ENCODE assay signal across 20 cellular contexts in the genomic region with DNA sequence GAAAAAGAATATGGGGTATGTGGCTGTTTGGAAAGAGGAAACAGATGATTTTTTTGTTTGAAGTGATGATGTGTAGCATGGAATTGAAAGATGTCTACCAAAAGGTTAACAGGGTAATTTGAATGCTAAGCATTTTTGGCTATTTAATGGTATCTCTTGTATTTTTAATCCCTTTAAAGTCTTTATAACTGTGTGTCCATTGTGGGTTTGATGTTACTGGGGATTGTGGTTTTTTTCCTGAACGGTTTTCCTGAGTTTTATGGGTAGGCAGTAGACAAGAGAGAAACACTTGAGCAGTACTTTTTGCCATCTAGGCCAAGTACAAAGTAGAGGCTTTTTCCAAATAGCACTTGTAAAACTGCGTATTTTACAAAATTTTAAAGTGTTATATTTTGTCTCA.
DNase-seq lines count a peak whose midpoint lies in the region; ATAC-seq, FAIRE-seq and TF ChIP-seq lines count a peak whose summit lies in the region.
"Had no signal": no experiment of that assay in that cellular context is flagged by ENCODE, and none has a peak within 500 bp of the region (broad histone marks: within the 10 kb centered on the region; RNA-seq: fewer than 3 reads in every experiment).

No MANE protein-coding gene starts in this region.

- H3K4me2 ChIP-seq in astrocyte (ENCODE audit: low read length) = no peak overlapping the region

- DNase-seq in CD4-positive, CD25-positive, alpha-beta regulatory T cell = no peak
- DNase-seq in astrocyte (ENCODE audit: low read depth) (no peak), esophagus squamous epithelium (lab: John Stamatoyannopoulos, UW) (no peak), BE2C (no peak), kidney glomerular epithelial cell (lab: John Stamatoyannopoulos, UW) (no peak)
- DNase-seq: GOT3, Kasumi-1, NCI-H2171 treated with DMSO at 0.1 percent for 48 hours, SHP77 treated with DMSO at 0.1 percent for 48 hours, spleen, T-helper 2 cell had no signal

- H3K9me3 Mint-ChIP-seq in CD4-positive, CD25-positive, alpha-beta regulatory T cell = no peaks in the 10 kb centered on the region
- H3K9me3 Mint-ChIP-seq in IgD-negative memory B cell (no peaks in the 10 kb centered on the region), astrocyte (ENCODE audit: unreplicated experiment) (no peaks in the 10 kb centered on the region)
- H3K9me3 Mint-ChIP-seq: activated T-helper 1 cell treated with anti-CD3 and anti-CD28 coated beads, Interleukin-12 subunit alpha, Interleukin-12 subunit beta, Interleukin-2, Interleukin-4 antibody, amounts not matched to agents 30 ng/mL and 10 ng/mL and 1 ng/mL, durations not matched to agents 14 hours and 24 hours and 36 hours had no signal

- intact Hi-C loops in esophagus squamous epithelium (cut with DNase I) = no loop called here

- H3K9ac ChIP-seq in astrocyte (ENCODE audit: low read length) = no peak overlapping the region

- H3K27ac Mint-ChIP-seq in CD4-positive, CD25-positive, alpha-beta regulatory T cell = peak overlapping the region; percentile 19 to 81 (median 61)
- H3K27ac Mint-ChIP-seq in IgD-negative memory B cell = peak overlapping the region; percentile 61 to 89 (median 63)
- peak overlapping the region; percentile 34 for H3K27ac Mint-ChIP-seq in astrocyte (ENCODE audit: unreplicated experiment)
- H3K27ac Mint-ChIP-seq: activated T-helper 1 cell treated with anti-CD3 and anti-CD28 coated beads, Interleukin-12 subunit alpha, Interleukin-12 subunit beta, Interleukin-2, Interleukin-4 antibody, amounts not matched to agents 30 ng/mL and 10 ng/mL and 1 ng/mL, durations not matched to agents 14 hours and 24 hours and 36 hours had no signal

- H3K4me3 Mint-ChIP-seq in CD4-positive, CD25-positive, alpha-beta regulatory T cell = peak overlapping the region; percentile 0 to 63 (median 42)
- H3K4me3 Mint-ChIP-seq in IgD-negative memory B cell (peak overlapping the region in 3 of 4 donors; percentile 16 to 79 (median 67)), astrocyte (ENCODE audit: unreplicated experiment) (no peak overlapping the region)
- H3K4me3 Mint-ChIP-seq: activated T-helper 1 cell treated with anti-CD3 and anti-CD28 coated beads, Interleukin-12 subunit alpha, Interleukin-12 subunit beta, Interleukin-2, Interleukin-4 antibody, amounts not matched to agents 30 ng/mL and 10 ng/mL and 1 ng/mL, durations not matched to agents 14 hours and 24 hours and 36 hours had no signal

- no peaks in the 10 kb centered on the region for H3K9me3 ChIP-seq in CD4-positive, CD25-positive, alpha-beta regulatory T cell (ENCODE audit: control insufficient read depth in 2 of 2, low read length in 2 of 2)
- H3K9me3 ChIP-seq in astrocyte (ENCODE audit: insufficient read depth, low read depth, low read length) (no peaks in the 10 kb centered on the region), neutrophil (no peaks in the 10 kb centered on the region), esophagus squamous epithelium (no peaks in the 10 kb centered on the region), BE2C (no peaks in the 10 kb centered on the region)
- H3K9me3 ChIP-seq: breast epithelium, spleen, suprapubic skin had no signal

- FAIRE-seq in astrocyte (lab: Jason Lieb, UNC) = no peak
- FAIRE-seq: D721Med, frontal cortex, G401.6 had no signal

- H4K20me1 ChIP-seq in astrocyte (ENCODE audit: insufficient read depth, low read length) = peaks cover 95% of the 10 kb centered on the region

- no peak for ATAC-seq in CD4-positive, CD25-positive, alpha-beta regulatory T cell (ENCODE audit: low read depth in 2 of 2)

- H3K36me3 Mint-ChIP-seq in CD4-positive, CD25-positive, alpha-beta regulatory T cell = peaks cover 18% of the 10 kb centered on the region
- H3K36me3 Mint-ChIP-seq in IgD-negative memory B cell (peaks cover 2% of the 10 kb centered on the region), astrocyte (ENCODE audit: low read depth, unreplicated experiment) (no peaks in the 10 kb centered on the region)

- H3K4me1 ChIP-seq in CD4-positive, CD25-positive, alpha-beta regulatory T cell (ENCODE audit: control insufficient read depth, insufficient read depth, low read length, poor library complexity, severe bottlenecking) = peaks cover 78% of the 10 kb centered on the region
- H3K4me1 ChIP-seq in astrocyte (ENCODE audit: insufficient read depth, low read length) (peaks cover 21% of the 10 kb centered on the region), neutrophil (ENCODE audit: control insufficient read depth in 1 of 2, insufficient read depth in 1 of 2, low read depth in 1 of 2, low read length in 1 of 2) (peaks cover 11 to 23% of the 10 kb centered on the region in 2 experiments), esophagus squamous epithelium (peaks cover 9 to 95% (median 45%) of the 10 kb centered on the region in 3 donors), BE2C (no peaks in the 10 kb centered on the region)

- 70 to 71% methylated on average over 2 of the region's 2 CpGs for WGBS in esophagus squamous epithelium, 2 donors

- TF ChIP-seq POLR2A in esophagus squamous epithelium (IDR thresholded peaks at IDR 0.05) = no peak

- H3K79me2 ChIP-seq in astrocyte (ENCODE audit: insufficient read depth, low read length) = peaks cover 99% of the 10 kb centered on the region

- H2AFZ ChIP-seq in astrocyte (ENCODE audit: low read depth, low read length) = no peak overlapping the region

- peaks cover 20% of the 10 kb centered on the region for H3K36me3 ChIP-seq in CD4-positive, CD25-positive, alpha-beta regulatory T cell (ENCODE audit: control insufficient read depth, insufficient read depth, low read length)
- no peaks in the 10 kb centered on the region for H3K36me3 ChIP-seq in astrocyte (ENCODE audit: insufficient read depth, low read length)
- H3K36me3 ChIP-seq in neutrophil = no peaks in the 10 kb centered on the region
- peaks cover 0 to 10% (median 0%) of the 10 kb centered on the region in 3 donors for H3K36me3 ChIP-seq in esophagus squamous epithelium
- H3K36me3 ChIP-seq in BE2C = no peaks in the 10 kb centered on the region
- H3K36me3 ChIP-seq: breast epithelium, suprapubic skin had no signal

- no peak for TF ChIP-seq CTCF in astrocyte (IDR thresholded peaks at IDR 0.05; ENCODE audit: insufficient read depth, low read depth, low read length)
- TF ChIP-seq CTCF in neutrophil (IDR thresholded peaks at IDR 0.05) = no peak
- no peak for TF ChIP-seq CTCF in esophagus squamous epithelium (IDR thresholded peaks at IDR 0.05)
- TF ChIP-seq CTCF in BE2C (IDR thresholded peaks at IDR 0.05; ENCODE audit: low read depth, low read length) = no peak

- no peak overlapping the region for H3K27ac ChIP-seq in CD4-positive, CD25-positive, alpha-beta regulatory T cell (ENCODE audit: insufficient read depth, low read length, poor library complexity, severe bottlenecking)
- H3K27ac ChIP-seq in astrocyte (ENCODE audit: low read depth, low read length) (no peak overlapping the region), neutrophil (peak overlapping the region; percentile 23), esophagus squamous epithelium (no peak overlapping the region)
- H3K27ac ChIP-seq: epithelial cell of prostate, spleen, suprapubic skin had no signal

- no peaks in the 10 kb centered on the region for H3K27me3 ChIP-seq in CD4-positive, CD25-positive, alpha-beta regulatory T cell (ENCODE audit: control insufficient read depth, insufficient read depth, low read length)
- H3K27me3 ChIP-seq in astrocyte (ENCODE audit: insufficient read depth, low read length) (no peaks in the 10 kb centered on the region), neutrophil (no peaks in the 10 kb centered on the region), esophagus squamous epithelium (no peaks in the 10 kb centered on the region), BE2C (no peaks in the 10 kb centered on the region)
- H3K27me3 ChIP-seq: breast epithelium, spleen, suprapubic skin had no signal

- H3K4me1 Mint-ChIP-seq in CD4-positive, CD25-positive, alpha-beta regulatory T cell = peaks cover 50 to 93% (median 71%) of the 10 kb centered on the region in 4 donors
- peaks cover 49 to 69% (median 68%) of the 10 kb centered on the region in 3 donors for H3K4me1 Mint-ChIP-seq in IgD-negative memory B cell
- peaks cover 41% of the 10 kb centered on the region for H3K4me1 Mint-ChIP-seq in astrocyte (ENCODE audit: low read depth, unreplicated experiment)

- peak overlapping the region; percentile 38 for H3K4me3 ChIP-seq in CD4-positive, CD25-positive, alpha-beta regulatory T cell (ENCODE audit: low read depth, low read length)
- H3K4me3 ChIP-seq in astrocyte (ENCODE audit: insufficient read depth, low read depth, low read length) (no peak overlapping the region), neutrophil (ENCODE audit: low read depth in 1 of 2, low read length in 1 of 2) (no peak overlapping the region), esophagus squamous epithelium (no peak overlapping the region), BE2C (ENCODE audit: low read depth, low read length) (no peak overlapping the region)
- H3K4me3 ChIP-seq: breast epithelium, spleen, suprapubic skin had no signal

- H3K27me3 Mint-ChIP-seq in CD4-positive, CD25-positive, alpha-beta regulatory T cell = no peaks in the 10 kb centered on the region
- no peaks in the 10 kb centered on the region for H3K27me3 Mint-ChIP-seq in IgD-negative memory B cell
- no peaks in the 10 kb centered on the region for H3K27me3 Mint-ChIP-seq in astrocyte (ENCODE audit: low read depth, unreplicated experiment)
